In the genomic region with DNA sequence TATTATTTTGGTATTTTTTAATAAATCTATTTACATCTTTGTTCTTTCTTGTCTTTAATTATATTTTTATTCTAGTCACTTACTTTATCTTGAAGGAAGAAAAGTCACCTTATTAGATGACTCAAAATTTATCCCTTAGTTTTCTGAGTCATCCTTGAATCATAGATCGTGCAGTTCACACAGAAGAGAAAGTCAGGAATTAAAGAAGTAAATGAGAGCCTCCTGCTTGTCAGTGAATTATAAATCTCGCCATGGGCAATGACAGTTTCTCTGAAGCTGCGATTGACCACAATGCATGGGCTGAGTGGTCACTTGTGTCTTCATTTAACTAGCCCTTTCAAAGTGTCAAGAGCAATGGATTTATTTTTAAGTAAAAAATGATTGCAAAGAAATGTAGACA, we compare ENCODE assay signal across 17 cellular contexts.
DNase-seq lines count a peak whose midpoint lies in the region; ATAC-seq, FAIRE-seq and TF ChIP-seq lines count a peak whose summit lies in the region.
"Had no signal": no experiment of that assay in that cellular context is flagged by ENCODE, and none has a peak within 500 bp of the region (broad histone marks: within the 10 kb centered on the region; RNA-seq: fewer than 3 reads in every experiment).

No MANE protein-coding gene starts in this region.

- no peak for ATAC-seq in HG02840 (IDR thresholded peaks at IDR 0.05; ENCODE audit: low FRiP score, unreplicated experiment)
- ATAC-seq in GM21717 (IDR thresholded peaks at IDR 0.05; ENCODE audit: unreplicated experiment), result no peak
- ATAC-seq: right cardiac atrium had no signal

- no peak for TF ChIP-seq CTCF in GM10248 (IDR thresholded peaks at IDR 0.05; ENCODE audit: control extremely low read depth, extremely low read depth, low read depth, missing control alignments)

- peak; percentile 82 for FAIRE-seq in H54 (lab: Jason Lieb, UNC)

- CTCF ChIA-PET in GM10248 (lab: Yijun Ruan, JAX), result no interaction called here

- POLR2A ChIA-PET in GM10248 (lab: Yijun Ruan, JAX), result no interaction called here

- TF ChIP-seq POLR2A in H54 (IDR thresholded peaks at IDR 0.05; ENCODE audit: low read depth, low read length), result no peak

- DNase-seq in H54 (ENCODE audit: insufficient read length, low spot score) (no peak), RPMI7951 (ENCODE audit: low read depth) (peak; percentile 1), dermis blood vessel endothelial cell (peak; percentile 5), myocyte (ENCODE audit: low read depth) (peak; percentile 2), NCI-H1048 (lab: John Stamatoyannopoulos, UW) (no peak), GM10248 (ENCODE audit: extremely low spot score) (no peak)
- DNase-seq: activated CD4-positive, CD25-positive, alpha-beta regulatory T cell; activated gamma-delta T cell treated with Interleukin-2 at 50 U/mL for 16 hours; DMS 273 treated with DMSO at 0.1 percent for 48 hours; effector CD8-positive, alpha-beta T cell; NCI-H2107; NCI-H774; Peyer's patch; right cardiac atrium; stimulated activated CD4-positive, alpha-beta T cell treated with anti-CD3 and anti-CD28 coated beads, Interleukin-2, amount 100 ng/mL, for 24 hours had no signal

Comparison
In these comparisons a context has a peak if more than half of its experiments do, and no peak if none do; other contexts are left out.
1. DNase-seq: peak in RPMI7951 (single experiment), dermis blood vessel endothelial cell (single experiment) and myocyte (single experiment); none in H54 (single experiment), NCI-H1048 (single experiment) and GM10248 (single experiment).